1 cellular context compared by ENCODE assay signal in genomic region chr14:24818054-24818822, GRCh38.
TF ChIP-seq lines count a peak whose summit lies in the region.

No MANE protein-coding gene starts in this region.

TF ChIP-seq in HepG2, 621 proteins besides CTCF, POLR2A, EP300 and RAD21 (continued from another document and continues in another):
- TF ChIP-seq NR2F6 (IDR thresholded peaks at IDR 0.05) (peak; percentile 76), NR2F6 (CRISPR knock-in tag; IDR thresholded peaks at IDR 0.05) (peak; percentile 80), ZNF543 (CRISPR knock-in tag; IDR thresholded peaks at IDR 0.05) (0 out of 2 replicates have a peak, but pooled peaks have one; percentile 82), TFDP2 (CRISPR knock-in tag; IDR thresholded peaks at IDR 0.05) (peak; percentile 81; the same call in 1 of the 2 replicates), ZNF557 (CRISPR knock-in tag; IDR thresholded peaks at IDR 0.05) (no peak), ATF7 (IDR thresholded peaks at IDR 0.05) (no peak), ATF7 (CRISPR knock-in tag; IDR thresholded peaks at IDR 0.05) (peak; percentile 6; the same call in 1 of the 2 replicates), RERE (CRISPR knock-in tag; IDR thresholded peaks at IDR 0.05; ENCODE audit: low read depth) (peak; percentile 68; the same call in 1 of the 2 replicates), ZNF503 (CRISPR knock-in tag; IDR thresholded peaks at IDR 0.05) (peak; percentile 94), SMYD3 (CRISPR knock-in tag; IDR thresholded peaks at IDR 0.05) (peak; percentile 60), USF2 (IDR thresholded peaks at IDR 0.05; ENCODE audit: low read depth, low read length) (no peak), USF2 (CRISPR knock-in tag; IDR thresholded peaks at IDR 0.05; ENCODE audit: borderline replicate concordance) (peak; percentile 77; the same call in 1 of the 2 replicates), ZBTB46 (CRISPR knock-in tag; IDR thresholded peaks at IDR 0.05; ENCODE audit: borderline replicate concordance) (peak; percentile 47; the same call in 1 of the 2 replicates), HDAC1 (CRISPR knock-in tag; IDR thresholded peaks at IDR 0.05) (peak; percentile 67; the same call in 1 of the 2 replicates), BCL3 (CRISPR knock-in tag; IDR thresholded peaks at IDR 0.05) (peak; percentile 43; the same call in 1 of the 2 replicates), XBP1 (CRISPR knock-in tag; IDR thresholded peaks at IDR 0.05) (0 out of 2 replicates have a peak, but pooled peaks have one; percentile 39), ESRRA (CRISPR knock-in tag; IDR thresholded peaks at IDR 0.05; ENCODE audit: low read depth) (peak; percentile 91), ZNF749 (CRISPR knock-in tag; IDR thresholded peaks at IDR 0.05; ENCODE audit: borderline replicate concordance) (peak; percentile 74; the same call in 1 of the 2 replicates), ZC3H4 (CRISPR knock-in tag; IDR thresholded peaks at IDR 0.05; ENCODE audit: borderline replicate concordance) (0 out of 2 replicates have a peak, but pooled peaks have one; percentile 57), ZNF317 (CRISPR knock-in tag; IDR thresholded peaks at IDR 0.05) (peak; percentile 67; the same call in 1 of the 2 replicates), GLMP (CRISPR knock-in tag; IDR thresholded peaks at IDR 0.05; ENCODE audit: borderline replicate concordance) (no peak; the same call in 1 of the 2 replicates), ZNF274 (CRISPR knock-in tag; IDR thresholded peaks at IDR 0.05) (peak; percentile 67), KLF12 (CRISPR knock-in tag; IDR thresholded peaks at IDR 0.05; ENCODE audit: borderline replicate concordance) (peak; percentile 20; the same call in 1 of the 2 replicates), ZNF776 (CRISPR knock-in tag; IDR thresholded peaks at IDR 0.05) (0 out of 2 replicates have a peak, but pooled peaks have one; percentile 54), AHR (CRISPR knock-in tag; IDR thresholded peaks at IDR 0.05) (no peak; the same call in 1 of the 2 replicates), SNAPC2 (CRISPR knock-in tag; IDR thresholded peaks at IDR 0.05) (peak; percentile 93; the same call in 1 of the 2 replicates), ASH2L (IDR thresholded peaks at IDR 0.05; ENCODE audit: insufficient read length, low read depth, low read length) (peak; percentile 99), ZNF768 (CRISPR knock-in tag; IDR thresholded peaks at IDR 0.05) (peak; percentile 82; the same call in 1 of the 2 replicates), HNRNPH1 (optimal IDR thresholded peaks at IDR 0.05; ENCODE audit: low read depth, low read length) (no peak), TEAD2 (CRISPR knock-in tag; IDR thresholded peaks at IDR 0.05) (no peak), ZFX (CRISPR knock-in tag; IDR thresholded peaks at IDR 0.05; ENCODE audit: low read depth) (peak; percentile 76), ZNF788 (CRISPR knock-in tag; IDR thresholded peaks at IDR 0.05; ENCODE audit: borderline replicate concordance) (peak; percentile 63; the same call in 1 of the 2 replicates), THAP11 (CRISPR knock-in tag; IDR thresholded peaks at IDR 0.05) (peak; percentile 45), TERF1 (CRISPR knock-in tag; IDR thresholded peaks at IDR 0.05) (no peak), SMAD9 (CRISPR knock-in tag; IDR thresholded peaks at IDR 0.05) (peak; percentile 94), BCLAF1 (IDR thresholded peaks at IDR 0.05) (no peak), GMEB1 (CRISPR knock-in tag; IDR thresholded peaks at IDR 0.05; ENCODE audit: borderline replicate concordance) (peak; percentile 71), FOXM1 (CRISPR knock-in tag; IDR thresholded peaks at IDR 0.05) (no peak; the same call in 1 of the 2 replicates), BRCA1 (CRISPR knock-in tag; IDR thresholded peaks at IDR 0.05) (peak; percentile 64; the same call in 1 of the 2 replicates)
